ENCODE assay signal across 30 cellular contexts in the genomic region with DNA sequence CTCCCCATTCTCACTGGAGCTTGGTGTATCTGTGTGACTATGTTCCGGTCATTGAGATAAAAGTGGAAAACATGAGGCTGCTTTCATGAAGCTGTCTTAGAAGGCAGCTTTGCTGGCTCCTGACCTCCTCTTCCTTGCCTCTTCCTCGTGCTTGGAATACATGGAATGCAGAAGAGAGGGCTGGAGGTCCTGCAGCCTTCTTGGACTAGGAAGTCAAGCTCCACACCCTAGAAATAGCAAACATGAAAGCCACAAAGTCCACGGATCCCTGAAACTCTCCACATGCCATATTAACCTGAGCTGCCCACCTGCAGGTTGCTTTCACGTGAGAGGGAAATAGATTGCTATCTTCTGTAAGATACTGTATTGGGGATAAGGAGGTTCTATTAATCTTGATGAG. TPM values are rescaled to one million over a fixed set of nuclear protein-coding genes. Genes with fewer than 3 reads are reported as not detected.
"Had no signal": no experiment of that assay in that cellular context is flagged by ENCODE, and none has a peak within 500 bp of the region (broad histone marks: within the 10 kb centered on the region; RNA-seq: fewer than 3 reads in every experiment).

No MANE protein-coding gene starts in this region.

- DNase-seq: activated CD4-positive, alpha-beta memory T cell treated with anti-CD3 and anti-CD28 coated beads for 36 hours; activated CD4-positive, alpha-beta T cell treated with anti-CD3 and anti-CD28 coated beads for 36 hours; activated CD4-positive, alpha-beta T cell treated with anti-CD3 and anti-CD28 coated beads, Interleukin-2, amount 10 ng/mL, durations not matched to agents 24 days and 14 days; activated CD4-positive, CD25-positive, alpha-beta regulatory T cell; activated CD4-positive, CD25-positive, alpha-beta regulatory T cell treated with anti-CD3 and anti-CD28 coated beads, Interleukin-2, amount 50 U/mL, for 72 hours; activated CD8-positive, alpha-beta memory T cell treated with anti-CD3 and anti-CD28 coated beads, Interleukin-2, amount 10 ng/mL, durations not matched to agents 7 days and 5 days; activated CD8-positive, alpha-beta memory T cell treated with anti-CD3 and anti-CD28 coated beads, Interleukin-2, amount 50 U/mL, for 4 hours; activated CD8-positive, alpha-beta T cell treated with anti-CD3 and anti-CD28 coated beads, Interleukin-2, amount 10 ng/mL, durations not matched to agents 7 days and 5 days; activated gamma-delta T cell; activated naive CD4-positive, alpha-beta T cell; activated naive CD4-positive, alpha-beta T cell treated with anti-CD3 and anti-CD28 coated beads, Interleukin-2, amount 10 ng/mL, durations not matched to agents 7 days and 5 days; activated naive CD8-positive, alpha-beta T cell treated with anti-CD3 and anti-CD28 coated beads, Interleukin-2, amount 10 ng/mL, durations not matched to agents 7 days and 5 days; activated T-cell treated with anti-CD3 and anti-CD28 coated beads, Interleukin-2, amount 50 U/mL, for 1 hour; activated T-cell treated with anti-CD3 and anti-CD28 coated beads, Interleukin-2, amount 50 U/mL, for 72 hours; brain microvascular endothelial cell; caudate nucleus; cortex of kidney; dermis blood vessel endothelial cell; effector CD8-positive, alpha-beta T cell; foreskin melanocyte; heart right ventricle; T-helper 2 cell had no signal

- H3K27ac ChIP-seq: brain microvascular endothelial cell, esophagus muscularis mucosa, gastroesophageal sphincter, heart right ventricle had no signal

- ATAC-seq: activated CD4-positive, alpha-beta T cell treated with anti-CD3 and anti-CD28 coated beads for 36 hours; activated CD8-positive, alpha-beta memory T cell treated with anti-CD3 and anti-CD28 coated beads, Interleukin-2, amount 10 ng/mL, durations not matched to agents 7 days and 5 days; activated CD8-positive, alpha-beta T cell treated with anti-CD3 and anti-CD28 coated beads, Interleukin-2, amount 10 ng/mL, durations not matched to agents 7 days and 5 days; activated naive CD4-positive, alpha-beta T cell treated with anti-CD3 and anti-CD28 coated beads, Interleukin-2, amount 50 U/mL, for 72 hours; activated T-cell treated with anti-CD3 and anti-CD28 coated beads, Interleukin-2, amount 50 U/mL, for 72 hours; gastroesophageal sphincter; heart right ventricle had no signal

- H3K4me1 Mint-ChIP-seq: activated CD4-positive, alpha-beta T cell treated with anti-CD3 and anti-CD28 coated beads, Interleukin-2, amount 10 ng/mL, durations not matched to agents 24 days and 14 days; activated CD8-positive, alpha-beta memory T cell treated with anti-CD3 and anti-CD28 coated beads, Interleukin-2, amount 10 ng/mL, durations not matched to agents 7 days and 5 days; activated naive CD4-positive, alpha-beta T cell treated with anti-CD3 and anti-CD28 coated beads, Interleukin-2, amount 10 ng/mL, durations not matched to agents 7 days and 5 days; activated naive CD8-positive, alpha-beta T cell treated with anti-CD3 and anti-CD28 coated beads, Interleukin-2, amount 10 ng/mL, durations not matched to agents 7 days and 5 days had no signal

- H3K4me3 ChIP-seq: esophagus muscularis mucosa, gastroesophageal sphincter, heart right ventricle had no signal

- H3K27me3 ChIP-seq: brain microvascular endothelial cell had no signal

- H3K27me3 Mint-ChIP-seq: activated CD4-positive, alpha-beta T cell treated with anti-CD3 and anti-CD28 coated beads, Interleukin-2, amount 10 ng/mL, durations not matched to agents 24 days and 14 days; activated CD8-positive, alpha-beta memory T cell treated with anti-CD3 and anti-CD28 coated beads, Interleukin-2, amount 10 ng/mL, durations not matched to agents 7 days and 5 days; activated naive CD8-positive, alpha-beta T cell treated with anti-CD3 and anti-CD28 coated beads, Interleukin-2, amount 10 ng/mL, durations not matched to agents 7 days and 5 days had no signal

- H3K4me3 Mint-ChIP-seq: activated CD4-positive, alpha-beta memory T cell treated with anti-CD3 and anti-CD28 coated beads for 36 hours; activated CD4-positive, alpha-beta T cell treated with anti-CD3 and anti-CD28 coated beads for 36 hours; activated CD4-positive, alpha-beta T cell treated with anti-CD3 and anti-CD28 coated beads, Interleukin-2, amount 10 ng/mL, durations not matched to agents 24 days and 14 days; activated CD8-positive, alpha-beta memory T cell treated with anti-CD3 and anti-CD28 coated beads, Interleukin-2, amount 10 ng/mL, durations not matched to agents 7 days and 5 days; activated CD8-positive, alpha-beta T cell treated with anti-CD3 and anti-CD28 coated beads, Interleukin-2, amount 10 ng/mL, durations not matched to agents 7 days and 5 days; activated naive CD4-positive, alpha-beta T cell treated with anti-CD3 and anti-CD28 coated beads, Interleukin-2, amount 10 ng/mL, durations not matched to agents 7 days and 5 days; activated naive CD8-positive, alpha-beta T cell treated with anti-CD3 and anti-CD28 coated beads, Interleukin-2, amount 10 ng/mL, durations not matched to agents 7 days and 5 days; activated T-cell treated with anti-CD3 and anti-CD28 coated beads, Interleukin-2, amount 50 U/mL, for 72 hours had no signal

- H3K4me1 ChIP-seq: esophagus muscularis mucosa, gastroesophageal sphincter, heart right ventricle had no signal

- H3K27ac Mint-ChIP-seq: activated CD4-positive, alpha-beta memory T cell treated with anti-CD3 and anti-CD28 coated beads for 36 hours; activated CD4-positive, alpha-beta T cell treated with anti-CD3 and anti-CD28 coated beads for 36 hours; activated CD4-positive, alpha-beta T cell treated with anti-CD3 and anti-CD28 coated beads, Interleukin-2, amount 10 ng/mL, durations not matched to agents 24 days and 14 days; activated CD8-positive, alpha-beta memory T cell treated with anti-CD3 and anti-CD28 coated beads, Interleukin-2, amount 10 ng/mL, durations not matched to agents 7 days and 5 days; activated CD8-positive, alpha-beta T cell treated with anti-CD3 and anti-CD28 coated beads, Interleukin-2, amount 10 ng/mL, durations not matched to agents 7 days and 5 days; activated naive CD4-positive, alpha-beta T cell treated with anti-CD3 and anti-CD28 coated beads, Interleukin-2, amount 10 ng/mL, durations not matched to agents 7 days and 5 days; activated naive CD4-positive, alpha-beta T cell treated with anti-CD3 and anti-CD28 coated beads, Interleukin-2, amount 50 U/mL, for 72 hours; activated naive CD8-positive, alpha-beta T cell treated with anti-CD3 and anti-CD28 coated beads, Interleukin-2, amount 10 ng/mL, durations not matched to agents 7 days and 5 days; activated T-cell treated with anti-CD3 and anti-CD28 coated beads, Interleukin-2, amount 50 U/mL, for 72 hours had no signal

- H3K36me3 Mint-ChIP-seq: activated CD4-positive, alpha-beta memory T cell treated with anti-CD3 and anti-CD28 coated beads for 36 hours; activated CD8-positive, alpha-beta memory T cell treated with anti-CD3 and anti-CD28 coated beads, Interleukin-2, amount 10 ng/mL, durations not matched to agents 7 days and 5 days; activated naive CD4-positive, alpha-beta T cell treated with anti-CD3 and anti-CD28 coated beads, Interleukin-2, amount 10 ng/mL, durations not matched to agents 7 days and 5 days; activated naive CD8-positive, alpha-beta T cell treated with anti-CD3 and anti-CD28 coated beads, Interleukin-2, amount 10 ng/mL, durations not matched to agents 7 days and 5 days had no signal

- H3K36me3 ChIP-seq: brain microvascular endothelial cell, esophagus muscularis mucosa, gastroesophageal sphincter, heart right ventricle had no signal

RNA-seq across cellular contexts. Expression of a gene that starts 51.0 kb away (rescaled TPM):
- total RNA-seq: activated CD4-positive, alpha-beta memory T cell treated with anti-CD3 and anti-CD28 coated beads for 36 hours; activated CD4-positive, alpha-beta T cell treated with anti-CD3 and anti-CD28 coated beads for 36 hours; activated CD4-positive, alpha-beta T cell treated with anti-CD3 and anti-CD28 coated beads, Interleukin-2, amount 10 ng/mL, durations not matched to agents 24 days and 14 days; activated CD8-positive, alpha-beta memory T cell treated with anti-CD3 and anti-CD28 coated beads for 36 hours; activated CD8-positive, alpha-beta memory T cell treated with anti-CD3 and anti-CD28 coated beads, Interleukin-2, amount 10 ng/mL, durations not matched to agents 7 days and 5 days; activated CD8-positive, alpha-beta T cell treated with anti-CD3 and anti-CD28 coated beads, Interleukin-2, amount 10 ng/mL, durations not matched to agents 7 days and 5 days; activated naive CD4-positive, alpha-beta T cell treated with anti-CD3 and anti-CD28 coated beads, Interleukin-2, amount 50 U/mL, for 72 hours; activated naive CD8-positive, alpha-beta T cell treated with anti-CD3 and anti-CD28 coated beads, Interleukin-2, amount 10 ng/mL, durations not matched to agents 7 days and 5 days; activated T-cell treated with anti-CD3 and anti-CD28 coated beads, Interleukin-2, amount 50 U/mL, for 72 hours; astrocyte; fibroblast of villous mesenchyme; glomerular endothelial cell; T-helper 1 cell treated with Interleukin-12 subunit alpha and Interleukin-12 subunit beta and Interleukin-4 antibody, amounts not matched to agents 30 ng/mL and 1 ng/mL, for 36 hours had no signal
